1 cellular context compared by ENCODE assay signal in the genomic region with DNA sequence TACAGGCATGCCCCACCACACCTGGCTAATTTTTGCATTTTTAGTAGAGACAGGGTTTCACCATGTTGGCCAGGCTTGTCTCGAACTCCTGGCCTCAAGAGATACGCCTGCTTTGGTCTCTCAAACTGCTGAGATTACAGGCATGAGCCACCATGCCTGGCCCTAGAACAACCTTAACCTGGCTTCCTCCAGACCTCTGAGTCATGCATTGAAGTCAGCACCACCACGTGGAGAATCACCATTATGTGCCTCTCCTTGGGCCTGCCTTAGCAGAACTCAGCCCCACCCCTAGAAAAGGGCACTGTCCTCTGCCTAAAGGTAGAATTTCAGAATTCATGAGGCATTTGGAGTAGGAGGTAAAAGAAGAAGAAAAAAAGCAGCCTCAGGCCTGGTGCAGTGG.
A peak's percentile ranks its signal among the peaks of the same experiment; 100 is the strongest.
TF ChIP-seq lines count a peak whose summit lies in the region.

No MANE protein-coding gene starts in this region.

TF ChIP-seq in K562, 482 proteins besides CTCF, POLR2A, EP300 and RAD21 (continued from another document and continues in another):
- TF ChIP-seq ZNF583 (CRISPR knock-in tag; IDR thresholded peaks at IDR 0.05) (no peak), THAP7 (CRISPR knock-in tag; IDR thresholded peaks at IDR 0.05) (no peak), GABPB1 (CRISPR knock-in tag; IDR thresholded peaks at IDR 0.05) (no peak), MAX (CRISPR knock-in tag; IDR thresholded peaks at IDR 0.05) (peak; percentile 81), MYBL2 (IDR thresholded peaks at IDR 0.05; ENCODE audit: low read depth) (no peak), MYBL2 (CRISPR knock-in tag; IDR thresholded peaks at IDR 0.05; ENCODE audit: borderline replicate concordance) (no peak), RAD51 (IDR thresholded peaks at IDR 0.05; ENCODE audit: borderline replicate concordance, low read depth) (no peak), RBM15 (IDR thresholded peaks at IDR 0.05; ENCODE audit: insufficient read depth, low read length) (no peak), BHLHE40 (IDR thresholded peaks at IDR 0.05; ENCODE audit: low read length) (no peak), SMC3 (conservative IDR thresholded peaks at IDR 0.05; ENCODE audit: insufficient read depth, low read depth, low read length) (no peak), PHF21A (IDR thresholded peaks at IDR 0.05; ENCODE audit: borderline replicate concordance, low read depth) (peak; percentile 56; the same call in 1 of the 2 replicates), NR3C1 (CRISPR knock-in tag; IDR thresholded peaks at IDR 0.05) (no peak), MAFF (IDR thresholded peaks at IDR 0.05; ENCODE audit: low read length) (peak; percentile 4; the same call in 1 of the 2 replicates), SRSF1 (IDR thresholded peaks at IDR 0.05; ENCODE audit: low read depth, low read length) (no peak), TBL1XR1 (IDR thresholded peaks at IDR 0.05; ENCODE audit: low read length in 2 of 2) (no peak), HDAC6 (IDR thresholded peaks at IDR 0.05; ENCODE audit: low read depth, low read length) (no peak), TFAM (CRISPR knock-in tag; conservative IDR thresholded peaks at IDR 0.05) (no peak), ARID2 (IDR thresholded peaks at IDR 0.05) (no peak), KDM2B (CRISPR knock-in tag; IDR thresholded peaks at IDR 0.05) (no peak), ERF (CRISPR knock-in tag; IDR thresholded peaks at IDR 0.05) (no peak), HNRNPLL (IDR thresholded peaks at IDR 0.05; ENCODE audit: low read depth, low read length, poor library complexity, severe bottlenecking) (no peak), ZSCAN29 (IDR thresholded peaks at IDR 0.05) (no peak), SNIP1 (IDR thresholded peaks at IDR 0.05; ENCODE audit: low read depth) (no peak), CBX3 (IDR thresholded peaks at IDR 0.05; ENCODE audit: borderline replicate concordance in 1 of 2, low read length in 2 of 2) (no peak), ZNF707 (CRISPR knock-in tag; conservative IDR thresholded peaks at IDR 0.05) (no peak), SRSF3 (IDR thresholded peaks at IDR 0.05; ENCODE audit: insufficient read depth, low read length) (no peak), ZC3H11A (IDR thresholded peaks at IDR 0.05; ENCODE audit: low read depth, low read length) (no peak), ZKSCAN3 (CRISPR knock-in tag; IDR thresholded peaks at IDR 0.05) (no peak), KDM1A (IDR thresholded peaks at IDR 0.05) (peak; percentile 44 to 67; a peak in 2 of 4 replicates), FOSL1 (tag; conservative IDR thresholded peaks at IDR 0.05) (peak; percentile 71), SAFB2 (IDR thresholded peaks at IDR 0.05; ENCODE audit: borderline replicate concordance, low read depth, low read length, severe bottlenecking) (no peak), ZNF140 (CRISPR knock-in tag; IDR thresholded peaks at IDR 0.05) (no peak), SRSF9 (IDR thresholded peaks at IDR 0.05; ENCODE audit: borderline replicate concordance, low read depth, low read length) (no peak), ZNF551 (CRISPR knock-in tag; IDR thresholded peaks at IDR 0.05) (no peak), ZBTB7A (IDR thresholded peaks at IDR 0.05; ENCODE audit: borderline replicate concordance, control insufficient read depth, low read depth, low read length) (no peak), NFXL1 (CRISPR knock-in tag; IDR thresholded peaks at IDR 0.05) (no peak), DPF2 (IDR thresholded peaks at IDR 0.05) (peak; percentile 57; the same call in 1 of the 2 replicates), ZNF232 (CRISPR knock-in tag; IDR thresholded peaks at IDR 0.05) (no peak), RBBP5 (IDR thresholded peaks at IDR 0.05; ENCODE audit: borderline replicate concordance, insufficient read depth, low read length, poor library complexity, severe bottlenecking) (no peak), HMG20A (CRISPR knock-in tag; conservative IDR thresholded peaks at IDR 0.05) (no peak), SIN3B (IDR thresholded peaks at IDR 0.05; ENCODE audit: low read depth) (no peak), PCBP1 (IDR thresholded peaks at IDR 0.05; ENCODE audit: low read depth, low read length, poor library complexity, severe bottlenecking) (no peak), NFYB (IDR thresholded peaks at IDR 0.05; ENCODE audit: extremely low read depth, insufficient read length) (no peak), ZNF785 (CRISPR knock-in tag; IDR thresholded peaks at IDR 0.05) (no peak), ZNF444 (CRISPR knock-in tag; IDR thresholded peaks at IDR 0.05) (no peak), POLR2B (IDR thresholded peaks at IDR 0.05; ENCODE audit: low read depth, partially characterized antibody) (no peak), PPARD (CRISPR knock-in tag; IDR thresholded peaks at IDR 0.05) (no peak)
- TF ChIP-seq, protein P1, sequence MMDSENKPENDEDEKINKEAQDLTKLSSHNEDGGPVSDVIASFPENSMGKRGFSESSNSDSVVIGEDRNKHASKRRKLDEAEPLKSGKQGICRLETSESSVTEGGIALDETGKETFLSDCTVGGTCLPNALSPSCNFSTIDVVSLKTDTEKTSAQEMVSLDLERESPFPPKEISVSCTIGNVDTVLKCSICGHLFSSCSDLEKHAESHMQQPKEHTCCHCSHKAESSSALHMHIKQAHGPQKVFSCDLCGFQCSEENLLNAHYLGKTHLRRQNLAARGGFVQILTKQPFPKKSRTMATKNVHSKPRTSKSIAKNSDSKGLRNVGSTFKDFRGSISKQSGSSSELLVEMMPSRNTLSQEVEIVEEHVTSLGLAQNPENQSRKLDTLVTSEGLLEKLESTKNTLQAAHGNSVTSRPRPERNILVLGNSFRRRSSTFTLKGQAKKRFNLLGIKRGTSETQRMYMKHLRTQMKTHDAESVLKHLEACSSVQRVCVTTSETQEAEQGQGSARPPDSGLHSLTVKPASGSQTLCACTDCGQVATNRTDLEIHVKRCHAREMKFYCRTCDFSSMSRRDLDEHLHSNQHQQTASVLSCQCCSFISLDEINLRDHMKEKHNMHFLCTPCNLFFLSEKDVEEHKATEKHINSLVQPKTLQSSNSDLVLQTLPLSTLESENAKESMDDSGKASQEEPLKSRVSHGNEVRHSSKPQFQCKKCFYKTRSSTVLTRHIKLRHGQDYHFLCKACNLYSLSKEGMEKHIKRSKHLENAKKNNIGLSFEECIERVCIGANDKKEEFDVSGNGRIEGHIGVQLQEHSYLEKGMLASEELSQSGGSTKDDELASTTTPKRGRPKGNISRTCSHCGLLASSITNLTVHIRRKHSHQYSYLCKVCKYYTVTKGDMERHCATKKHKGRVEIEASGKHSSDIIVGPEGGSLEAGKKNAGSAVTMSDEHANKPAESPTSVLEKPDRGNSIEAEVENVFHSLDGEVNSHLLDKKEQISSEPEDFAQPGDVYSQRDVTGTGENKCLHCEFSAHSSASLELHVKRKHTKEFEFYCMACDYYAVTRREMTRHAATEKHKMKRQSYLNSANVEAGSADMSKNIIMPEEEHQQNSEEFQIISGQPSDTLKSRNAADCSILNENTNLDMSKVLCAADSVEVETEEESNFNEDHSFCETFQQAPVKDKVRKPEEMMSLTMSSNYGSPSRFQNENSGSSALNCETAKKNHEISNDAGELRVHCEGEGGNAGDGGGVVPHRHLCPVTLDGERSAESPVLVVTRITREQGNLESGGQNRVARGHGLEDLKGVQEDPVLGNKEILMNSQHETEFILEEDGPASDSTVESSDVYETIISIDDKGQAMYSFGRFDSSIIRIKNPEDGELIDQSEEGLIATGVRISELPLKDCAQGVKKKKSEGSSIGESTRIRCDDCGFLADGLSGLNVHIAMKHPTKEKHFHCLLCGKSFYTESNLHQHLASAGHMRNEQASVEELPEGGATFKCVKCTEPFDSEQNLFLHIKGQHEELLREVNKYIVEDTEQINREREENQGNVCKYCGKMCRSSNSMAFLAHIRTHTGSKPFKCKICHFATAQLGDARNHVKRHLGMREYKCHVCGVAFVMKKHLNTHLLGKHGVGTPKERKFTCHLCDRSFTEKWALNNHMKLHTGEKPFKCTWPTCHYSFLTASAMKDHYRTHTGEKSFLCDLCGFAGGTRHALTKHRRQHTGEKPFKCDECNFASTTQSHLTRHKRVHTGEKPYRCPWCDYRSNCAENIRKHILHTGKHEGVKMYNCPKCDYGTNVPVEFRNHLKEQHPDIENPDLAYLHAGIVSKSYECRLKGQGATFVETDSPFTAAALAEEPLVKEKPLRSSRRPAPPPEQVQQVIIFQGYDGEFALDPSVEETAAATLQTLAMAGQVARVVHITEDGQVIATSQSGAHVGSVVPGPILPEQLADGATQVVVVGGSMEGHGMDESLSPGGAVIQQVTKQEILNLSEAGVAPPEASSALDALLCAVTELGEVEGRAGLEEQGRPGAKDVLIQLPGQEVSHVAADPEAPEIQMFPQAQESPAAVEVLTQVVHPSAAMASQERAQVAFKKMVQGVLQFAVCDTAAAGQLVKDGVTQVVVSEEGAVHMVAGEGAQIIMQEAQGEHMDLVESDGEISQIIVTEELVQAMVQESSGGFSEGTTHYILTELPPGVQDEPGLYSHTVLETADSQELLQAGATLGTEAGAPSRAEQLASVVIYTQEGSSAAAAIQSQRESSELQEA (IDR thresholded peaks at IDR 0.05; ENCODE audit: low read depth), result no peak
- TF ChIP-seq, protein P2, sequence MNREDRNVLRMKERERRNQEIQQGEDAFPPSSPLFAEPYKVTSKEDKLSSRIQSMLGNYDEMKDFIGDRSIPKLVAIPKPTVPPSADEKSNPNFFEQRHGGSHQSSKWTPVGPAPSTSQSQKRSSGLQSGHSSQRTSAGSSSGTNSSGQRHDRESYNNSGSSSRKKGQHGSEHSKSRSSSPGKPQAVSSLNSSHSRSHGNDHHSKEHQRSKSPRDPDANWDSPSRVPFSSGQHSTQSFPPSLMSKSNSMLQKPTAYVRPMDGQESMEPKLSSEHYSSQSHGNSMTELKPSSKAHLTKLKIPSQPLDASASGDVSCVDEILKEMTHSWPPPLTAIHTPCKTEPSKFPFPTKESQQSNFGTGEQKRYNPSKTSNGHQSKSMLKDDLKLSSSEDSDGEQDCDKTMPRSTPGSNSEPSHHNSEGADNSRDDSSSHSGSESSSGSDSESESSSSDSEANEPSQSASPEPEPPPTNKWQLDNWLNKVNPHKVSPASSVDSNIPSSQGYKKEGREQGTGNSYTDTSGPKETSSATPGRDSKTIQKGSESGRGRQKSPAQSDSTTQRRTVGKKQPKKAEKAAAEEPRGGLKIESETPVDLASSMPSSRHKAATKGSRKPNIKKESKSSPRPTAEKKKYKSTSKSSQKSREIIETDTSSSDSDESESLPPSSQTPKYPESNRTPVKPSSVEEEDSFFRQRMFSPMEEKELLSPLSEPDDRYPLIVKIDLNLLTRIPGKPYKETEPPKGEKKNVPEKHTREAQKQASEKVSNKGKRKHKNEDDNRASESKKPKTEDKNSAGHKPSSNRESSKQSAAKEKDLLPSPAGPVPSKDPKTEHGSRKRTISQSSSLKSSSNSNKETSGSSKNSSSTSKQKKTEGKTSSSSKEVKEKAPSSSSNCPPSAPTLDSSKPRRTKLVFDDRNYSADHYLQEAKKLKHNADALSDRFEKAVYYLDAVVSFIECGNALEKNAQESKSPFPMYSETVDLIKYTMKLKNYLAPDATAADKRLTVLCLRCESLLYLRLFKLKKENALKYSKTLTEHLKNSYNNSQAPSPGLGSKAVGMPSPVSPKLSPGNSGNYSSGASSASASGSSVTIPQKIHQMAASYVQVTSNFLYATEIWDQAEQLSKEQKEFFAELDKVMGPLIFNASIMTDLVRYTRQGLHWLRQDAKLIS (CRISPR knock-in tag; IDR thresholded peaks at IDR 0.05), result no peak
- TF ChIP-seq, protein P3, sequence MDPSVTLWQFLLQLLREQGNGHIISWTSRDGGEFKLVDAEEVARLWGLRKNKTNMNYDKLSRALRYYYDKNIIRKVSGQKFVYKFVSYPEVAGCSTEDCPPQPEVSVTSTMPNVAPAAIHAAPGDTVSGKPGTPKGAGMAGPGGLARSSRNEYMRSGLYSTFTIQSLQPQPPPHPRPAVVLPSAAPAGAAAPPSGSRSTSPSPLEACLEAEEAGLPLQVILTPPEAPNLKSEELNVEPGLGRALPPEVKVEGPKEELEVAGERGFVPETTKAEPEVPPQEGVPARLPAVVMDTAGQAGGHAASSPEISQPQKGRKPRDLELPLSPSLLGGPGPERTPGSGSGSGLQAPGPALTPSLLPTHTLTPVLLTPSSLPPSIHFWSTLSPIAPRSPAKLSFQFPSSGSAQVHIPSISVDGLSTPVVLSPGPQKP (CRISPR knock-in tag; IDR thresholded peaks at IDR 0.05), result no peak
- TF ChIP-seq, protein P4, sequence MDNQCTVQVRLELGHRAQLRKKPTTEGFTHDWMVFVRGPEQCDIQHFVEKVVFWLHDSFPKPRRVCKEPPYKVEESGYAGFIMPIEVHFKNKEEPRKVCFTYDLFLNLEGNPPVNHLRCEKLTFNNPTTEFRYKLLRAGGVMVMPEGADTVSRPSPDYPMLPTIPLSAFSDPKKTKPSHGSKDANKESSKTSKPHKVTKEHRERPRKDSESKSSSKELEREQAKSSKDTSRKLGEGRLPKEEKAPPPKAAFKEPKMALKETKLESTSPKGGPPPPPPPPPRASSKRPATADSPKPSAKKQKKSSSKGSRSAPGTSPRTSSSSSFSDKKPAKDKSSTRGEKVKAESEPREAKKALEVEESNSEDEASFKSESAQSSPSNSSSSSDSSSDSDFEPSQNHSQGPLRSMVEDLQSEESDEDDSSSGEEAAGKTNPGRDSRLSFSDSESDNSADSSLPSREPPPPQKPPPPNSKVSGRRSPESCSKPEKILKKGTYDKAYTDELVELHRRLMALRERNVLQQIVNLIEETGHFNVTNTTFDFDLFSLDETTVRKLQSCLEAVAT (IDR thresholded peaks at IDR 0.05), result no peak
- TF ChIP-seq, protein P5, sequence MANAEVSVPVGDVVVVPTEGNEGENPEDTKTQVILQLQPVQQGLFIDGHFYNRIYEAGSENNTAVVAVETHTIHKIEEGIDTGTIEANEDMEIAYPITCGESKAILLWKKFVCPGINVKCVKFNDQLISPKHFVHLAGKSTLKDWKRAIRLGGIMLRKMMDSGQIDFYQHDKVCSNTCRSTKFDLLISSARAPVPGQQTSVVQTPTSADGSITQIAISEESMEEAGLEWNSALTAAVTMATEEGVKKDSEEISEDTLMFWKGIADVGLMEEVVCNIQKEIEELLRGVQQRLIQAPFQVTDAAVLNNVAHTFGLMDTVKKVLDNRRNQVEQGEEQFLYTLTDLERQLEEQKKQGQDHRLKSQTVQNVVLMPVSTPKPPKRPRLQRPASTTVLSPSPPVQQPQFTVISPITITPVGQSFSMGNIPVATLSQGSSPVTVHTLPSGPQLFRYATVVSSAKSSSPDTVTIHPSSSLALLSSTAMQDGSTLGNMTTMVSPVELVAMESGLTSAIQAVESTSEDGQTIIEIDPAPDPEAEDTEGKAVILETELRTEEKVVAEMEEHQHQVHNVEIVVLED (CRISPR knock-in tag; IDR thresholded peaks at IDR 0.05), result no peak
